8 cellular contexts compared by ENCODE assay signal in genomic region chr7:74788369-74789150, GRCh38. TPM values are rescaled to one million over a fixed set of nuclear protein-coding genes. Genes with fewer than 3 reads are reported as not detected.
DNase-seq lines count a peak whose midpoint lies in the region; ATAC-seq and TF ChIP-seq lines count a peak whose summit lies in the region.
"Not testable (repeated sequence)": the region's sequence is repeated elsewhere in the genome, so short reads cannot be mapped to it uniquely, and the experiment has no call there.

No MANE protein-coding gene starts in this region.

- peak; percentile 63 for DNase-seq in CMK (ENCODE audit: low read depth)
- DNase-seq in HUDEP-2 (lab: John Stamatoyannopoulos, UW; ENCODE audit: unreplicated experiment in 76 of 76) = peak in 73 of 76 experiments; percentile 6 to 96 (median 87)
- peak; percentile 39 for DNase-seq in NK-92 (lab: John Stamatoyannopoulos, UW; ENCODE audit: unreplicated experiment)
- peak; percentile 94 for DNase-seq in activated CD8-positive, alpha-beta T cell treated with anti-CD3 and anti-CD28 coated beads for 36 hours
- DNase-seq in dermis blood vessel endothelial cell = peak; percentile 86
- DNase-seq in lung (ENCODE audit: low spot score) = peak; percentile 95
- DNase-seq in stimulated activated CD4-positive, alpha-beta T cell treated with anti-CD3 and anti-CD28 coated beads, Interleukin-4, amount 100 ng/mL, for 24 hours = peak; percentile 94

- H3K9me3 Mint-ChIP-seq in activated CD8-positive, alpha-beta T cell treated with anti-CD3 and anti-CD28 coated beads for 36 hours = not testable (repeated sequence)

- POLR2A ChIA-PET in activated CD8-positive, alpha-beta T cell treated with anti-CD3 and anti-CD28 coated beads for 36 hours (lab: Charles Lee) = not testable (repeated sequence)

- not testable (repeated sequence) for H3K4me3 Mint-ChIP-seq in activated CD8-positive, alpha-beta T cell treated with anti-CD3 and anti-CD28 coated beads for 36 hours

- H3K27me3 Mint-ChIP-seq in activated CD8-positive, alpha-beta T cell treated with anti-CD3 and anti-CD28 coated beads for 36 hours = not testable (repeated sequence)

- 0% methylated on average over 9 to 42 of the region's 82 CpGs for WGBS in lung, 2 donors

- intact Hi-C loops in activated CD8-positive, alpha-beta T cell treated with anti-CD3 and anti-CD28 coated beads for 36 hours (cut with micrococcal nuclease) = not testable (repeated sequence)

- not testable (repeated sequence) for H3K9me3 ChIP-seq in lung (ENCODE audit: control insufficient read depth in 2 of 2, insufficient read depth in 1 of 2, low read length in 1 of 2)

- TF ChIP-seq CTCF in activated CD8-positive, alpha-beta T cell treated with anti-CD3 and anti-CD28 coated beads for 36 hours (IDR thresholded peaks at IDR 0.05); lung (IDR thresholded peaks at IDR 0.05; ENCODE audit: control extremely low read depth, extremely low read depth): not testable (repeated sequence)

- H3K36me3 Mint-ChIP-seq in activated CD8-positive, alpha-beta T cell treated with anti-CD3 and anti-CD28 coated beads for 36 hours (ENCODE audit: low read depth) = not testable (repeated sequence)

- H3K4me1 ChIP-seq in lung (ENCODE audit: control insufficient read depth in 2 of 2, insufficient read depth in 2 of 2, low read length in 2 of 2) = not testable (repeated sequence)

- CTCF ChIA-PET in activated CD8-positive, alpha-beta T cell treated with anti-CD3 and anti-CD28 coated beads for 36 hours (lab: Charles Lee) = not testable (repeated sequence)

- H3K27ac Mint-ChIP-seq in activated CD8-positive, alpha-beta T cell treated with anti-CD3 and anti-CD28 coated beads for 36 hours = not testable (repeated sequence)

- ATAC-seq in GM21717 (IDR thresholded peaks at IDR 0.05; ENCODE audit: unreplicated experiment) (peak; percentile 89), lung (ENCODE audit: insufficient read depth, low FRiP score) (peak; percentile 96)
- peak; percentile 98 for ATAC-seq in activated CD8-positive, alpha-beta T cell treated with anti-CD3 and anti-CD28 coated beads for 36 hours

- not testable (repeated sequence) for H3K4me3 ChIP-seq in lung

- not testable (repeated sequence) for H3K36me3 ChIP-seq in lung (ENCODE audit: control insufficient read depth in 2 of 2, insufficient read depth in 2 of 2, low read length in 2 of 2)

- not testable (repeated sequence) for H3K4me1 Mint-ChIP-seq in activated CD8-positive, alpha-beta T cell treated with anti-CD3 and anti-CD28 coated beads for 36 hours (ENCODE audit: low read depth)

- H3K27ac ChIP-seq in lung (ENCODE audit: low read depth in 1 of 2, low read length in 1 of 2) = peak overlapping the region in 1 of 2 donors; percentile 33

- H3K27me3 ChIP-seq in lung (ENCODE audit: control insufficient read depth, insufficient read depth) = not testable (repeated sequence)

RNA-seq across cellular contexts. Expression of gene NCF1, which starts 14.7 kb away (rescaled TPM):
- 1 to 10 TPM; 2.2 to 2.4 TPM for total RNA-seq in activated CD8-positive, alpha-beta T cell treated with anti-CD3 and anti-CD28 coated beads for 36 hours
- total RNA-seq in dermis blood vessel endothelial cell (not detected in 2 replicates), lung (10 to 100 TPM in 1 of 2 donors, 1 to 10 TPM in 1; 8.3 to 46.2 TPM)
- polyA plus RNA-seq in lung = 10 to 100 TPM; 23.8 to 91.9 TPM

Comparison
In these comparisons a context has a peak if more than half of its experiments do, and no peak if none do; other contexts are left out.
1. DNase-seq: peak in every context shown above with its lines; median percentile 95 in lung; 94 in activated CD8-positive, alpha-beta T cell treated with anti-CD3 and anti-CD28 coated beads for 36 hours; 94 in stimulated activated CD4-positive, alpha-beta T cell treated with anti-CD3 and anti-CD28 coated beads, Interleukin-4, amount 100 ng/mL, for 24 hours; 87 in HUDEP-2; 86 in dermis blood vessel endothelial cell; 63 in CMK; 39 in NK-92.